In the genomic region with DNA sequence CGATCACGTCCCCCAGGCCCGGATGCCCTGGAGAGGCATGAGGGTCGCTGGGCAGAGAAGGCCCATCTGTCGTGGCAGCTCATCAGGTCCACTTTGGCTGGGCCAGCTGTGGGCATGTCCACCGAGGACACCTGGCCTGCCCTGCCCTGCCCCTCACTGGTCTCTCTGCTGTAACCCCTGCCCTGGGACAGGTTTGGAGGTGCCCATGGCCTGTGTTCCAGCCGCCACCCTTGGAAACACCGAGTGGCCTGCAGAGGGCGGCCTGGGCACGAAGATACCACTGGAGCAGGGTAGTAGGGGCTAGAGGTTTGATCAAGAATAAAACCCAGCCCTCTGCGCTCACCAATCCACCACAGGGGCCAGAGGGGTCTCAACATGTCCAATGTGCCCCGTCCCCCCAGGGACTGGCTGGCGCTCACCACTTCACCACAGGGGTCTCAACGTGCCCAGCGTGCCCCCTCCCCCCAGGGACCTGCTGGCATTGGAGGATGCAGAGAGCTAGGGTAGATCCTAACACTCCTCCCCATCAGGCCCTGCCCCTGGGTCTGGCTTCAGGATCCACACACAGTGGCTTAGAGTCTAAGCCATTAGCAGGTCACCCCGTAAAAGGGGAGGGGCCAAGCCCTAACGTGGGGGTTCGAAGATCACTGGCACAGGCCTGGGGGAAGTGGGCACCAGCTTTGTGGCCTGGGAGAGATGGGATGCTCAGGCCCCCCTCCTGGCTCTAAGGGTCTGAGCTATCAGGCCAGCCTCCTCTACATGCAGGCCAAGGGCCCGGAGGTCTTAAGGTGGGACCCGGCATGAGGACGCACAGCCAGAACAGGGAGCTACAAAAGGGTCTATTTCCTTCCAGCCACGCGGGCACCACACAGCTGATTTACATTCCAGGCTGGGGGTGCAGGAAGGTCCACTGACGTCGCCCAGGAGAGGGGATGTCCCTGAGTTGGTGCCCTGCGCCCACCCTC, we compare ENCODE assay signal across 1 cellular context.
TF ChIP-seq lines count a peak whose summit lies in the region.

No MANE protein-coding gene starts in this region.

TF ChIP-seq in GM23338, 12 proteins besides CTCF, POLR2A, EP300 and RAD21 (continued from another document):
- no peak for TF ChIP-seq ZNF462 (CRISPR knock-in tag; IDR thresholded peaks at IDR 0.05)
- no peak for TF ChIP-seq ZNF331 (CRISPR knock-in tag; IDR thresholded peaks at IDR 0.05; ENCODE audit: low read depth)
- no peak for TF ChIP-seq NANOG (IDR thresholded peaks at IDR 0.05; ENCODE audit: borderline replicate concordance)
- no peak for TF ChIP-seq EZH2 (IDR thresholded peaks at IDR 0.05; ENCODE audit: low read depth, unreplicated experiment)
- no peak for TF ChIP-seq ZNF114 (CRISPR knock-in tag; IDR thresholded peaks at IDR 0.05)
- no peak for TF ChIP-seq ETS1 (IDR thresholded peaks at IDR 0.05)
- no peak for TF ChIP-seq CREB1 (CRISPR knock-in tag; IDR thresholded peaks at IDR 0.05; ENCODE audit: low read depth)
- TF ChIP-seq, protein P1, sequence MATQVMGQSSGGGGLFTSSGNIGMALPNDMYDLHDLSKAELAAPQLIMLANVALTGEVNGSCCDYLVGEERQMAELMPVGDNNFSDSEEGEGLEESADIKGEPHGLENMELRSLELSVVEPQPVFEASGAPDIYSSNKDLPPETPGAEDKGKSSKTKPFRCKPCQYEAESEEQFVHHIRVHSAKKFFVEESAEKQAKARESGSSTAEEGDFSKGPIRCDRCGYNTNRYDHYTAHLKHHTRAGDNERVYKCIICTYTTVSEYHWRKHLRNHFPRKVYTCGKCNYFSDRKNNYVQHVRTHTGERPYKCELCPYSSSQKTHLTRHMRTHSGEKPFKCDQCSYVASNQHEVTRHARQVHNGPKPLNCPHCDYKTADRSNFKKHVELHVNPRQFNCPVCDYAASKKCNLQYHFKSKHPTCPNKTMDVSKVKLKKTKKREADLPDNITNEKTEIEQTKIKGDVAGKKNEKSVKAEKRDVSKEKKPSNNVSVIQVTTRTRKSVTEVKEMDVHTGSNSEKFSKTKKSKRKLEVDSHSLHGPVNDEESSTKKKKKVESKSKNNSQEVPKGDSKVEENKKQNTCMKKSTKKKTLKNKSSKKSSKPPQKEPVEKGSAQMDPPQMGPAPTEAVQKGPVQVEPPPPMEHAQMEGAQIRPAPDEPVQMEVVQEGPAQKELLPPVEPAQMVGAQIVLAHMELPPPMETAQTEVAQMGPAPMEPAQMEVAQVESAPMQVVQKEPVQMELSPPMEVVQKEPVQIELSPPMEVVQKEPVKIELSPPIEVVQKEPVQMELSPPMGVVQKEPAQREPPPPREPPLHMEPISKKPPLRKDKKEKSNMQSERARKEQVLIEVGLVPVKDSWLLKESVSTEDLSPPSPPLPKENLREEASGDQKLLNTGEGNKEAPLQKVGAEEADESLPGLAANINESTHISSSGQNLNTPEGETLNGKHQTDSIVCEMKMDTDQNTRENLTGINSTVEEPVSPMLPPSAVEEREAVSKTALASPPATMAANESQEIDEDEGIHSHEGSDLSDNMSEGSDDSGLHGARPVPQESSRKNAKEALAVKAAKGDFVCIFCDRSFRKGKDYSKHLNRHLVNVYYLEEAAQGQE (IDR thresholded peaks at IDR 0.05; ENCODE audit: unreplicated experiment) = no peak
- TF ChIP-seq POLR2AphosphoS5 (IDR thresholded peaks at IDR 0.05; ENCODE audit: low read depth) = no peak
